9 cellular contexts compared by ENCODE assay signal in genomic region chr13:23799945-23800344, GRCh38.
DNase-seq lines count a peak whose midpoint lies in the region; ATAC-seq and TF ChIP-seq lines count a peak whose summit lies in the region.
"Had no signal": no experiment of that assay in that cellular context is flagged by ENCODE, and none has a peak within 500 bp of the region (broad histone marks: within the 10 kb centered on the region; RNA-seq: fewer than 3 reads in every experiment).

No MANE protein-coding gene starts in this region.

- DNase-seq in AG04450 (ENCODE audit: low read depth, low spot score) (no peak), mesenteric fat pad (ENCODE audit: low spot score) (no peak), SW 1271 (lab: John Stamatoyannopoulos, UW) (no peak), DMS 273 (lab: John Stamatoyannopoulos, UW; ENCODE audit: unreplicated experiment) (no peak)
- DNase-seq in central memory CD4-positive, alpha-beta T cell = peak; percentile 20
- no peak for DNase-seq in stimulated activated naive CD4-positive, alpha-beta T cell treated with Interleukin-2 at 50 U/mL for 16 hours (lab: John Stamatoyannopoulos, UW)
- DNase-seq: DMS79 had no signal

- POLR2A ChIA-PET in AG04450 (lab: Yijun Ruan, JAX) = interaction anchor here (1.3 kb wide), 1 partner anchor 119 kb away, joined by 4 read pairs; no protein-coding TSS in a partner anchor

- TF ChIP-seq CTCF in AG04450 (IDR thresholded peaks at IDR 0.05; ENCODE audit: low read depth, low read length) = no peak

- H3K27ac ChIP-seq in AG04450 (ENCODE audit: low read depth, low read length) = peak overlapping the region; percentile 25

- CTCF ChIA-PET in AG04450 (lab: Charles Lee) = interaction anchor here (1.1 to 1.2 kb wide), 2 partner anchors 15 to 61 kb away, joined by 3 read pairs; no protein-coding TSS in a partner anchor

- H3K27me3 ChIP-seq in AG04450 (ENCODE audit: control insufficient read depth, insufficient read depth, low read length) = no peaks in the 10 kb centered on the region

- ATAC-seq in GM19025 (IDR thresholded peaks at IDR 0.05; ENCODE audit: low read depth, unreplicated experiment) (peak; percentile 85), HG03066 (IDR thresholded peaks at IDR 0.05; ENCODE audit: low read depth, unreplicated experiment) (peak; percentile 92)

- no peak overlapping the region for H3K4me3 ChIP-seq in AG04450 (ENCODE audit: low read depth, low read length)

- H3K9me3 ChIP-seq in AG04450 (ENCODE audit: control insufficient read depth, insufficient read depth, low read length) = peaks cover 7% of the 10 kb centered on the region; the same call in 1 of the 2 replicates
